Comparison of ENCODE assay signal across 6 cellular contexts in genomic region chr9:6099346-6099745, GRCh38.
DNase-seq lines count a peak whose midpoint lies in the region; ATAC-seq and TF ChIP-seq lines count a peak whose summit lies in the region.
"Not testable (repeated sequence)": the region's sequence is repeated elsewhere in the genome, so short reads cannot be mapped to it uniquely, and the experiment has no call there.

No MANE protein-coding gene starts in this region.

- CTCF ChIA-PET in PC-3 (lab: Charles Lee); mammary epithelial cell (lab: Charles Lee; ENCODE audit: low non-redundant PET): not testable (repeated sequence)

- not testable (repeated sequence) for H3K9me2 ChIP-seq in GM23248 (ENCODE audit: insufficient read depth); PC-3 (replicated peaks; ENCODE audit: low read length)

- H3K4me3 ChIP-seq in ACC112 (ENCODE audit: low read depth, low read length); GM23248; PC-3 (ENCODE audit: low read length); adrenal gland; mammary epithelial cell (replicated peaks in 1 of 3; ENCODE audit: insufficient read depth in 1 of 3, low read depth in 2 of 3, low read length in 3 of 3); epithelial cell of esophagus (ENCODE audit: low read length): not testable (repeated sequence)

- H3F3A ChIP-seq in GM23248 (ENCODE audit: insufficient read depth), result peaks cover 54% of the 10 kb centered on the region
- H3F3A ChIP-seq in PC-3 (ENCODE audit: low read length, unreplicated experiment), result not testable (repeated sequence)

- in situ Hi-C loops in GM23248 (cut with MboI); mammary epithelial cell (cut with MboI; ENCODE audit: low sequenced_read_pairs in 2 of 2): not testable (repeated sequence)

- H3K9me3 ChIP-seq in GM23248 (ENCODE audit: low read depth); PC-3 (ENCODE audit: low read length); adrenal gland (replicated peaks in 1 of 3); mammary epithelial cell (replicated peaks; ENCODE audit: insufficient read depth, low read length): not testable (repeated sequence)

- H3K27ac ChIP-seq in ACC112 (ENCODE audit: low read depth, low read length) (peak overlapping the region; percentile 33), PC-3 (ENCODE audit: low read length) (peak overlapping the region; percentile 62), adrenal gland (peak overlapping the region in 4 of 5 donors; percentile 29 to 78 (median 48))
- not testable (repeated sequence) for H3K27ac ChIP-seq in GM23248; mammary epithelial cell (ENCODE audit: insufficient read depth, low read depth, low read length)

- H4K20me1 ChIP-seq in GM23248 (ENCODE audit: insufficient read depth); PC-3 (ENCODE audit: low read length); mammary epithelial cell (ENCODE audit: insufficient read depth, low read length): not testable (repeated sequence)

- intact Hi-C loops in PC-3 (cut with micrococcal nuclease); adrenal gland (cut with DNase I); mammary epithelial cell (cut with micrococcal nuclease): not testable (repeated sequence)

- H3K79me2 ChIP-seq in ACC112 (ENCODE audit: control insufficient read depth, insufficient read depth, low read length, unreplicated experiment); GM23248 (ENCODE audit: insufficient read depth); PC-3 (ENCODE audit: low read length); mammary epithelial cell (ENCODE audit: insufficient read depth, low read length): not testable (repeated sequence)

- not testable (repeated sequence) for H2AFZ ChIP-seq in ACC112 (ENCODE audit: low read length, unreplicated experiment); GM23248; PC-3 (ENCODE audit: low read length); mammary epithelial cell (ENCODE audit: low read depth, low read length)

- not testable (repeated sequence) for ATAC-seq in PC-3

- TF ChIP-seq CTCF in PC-3 (conservative IDR thresholded peaks at IDR 0.05; ENCODE audit: low read depth, low read length); adrenal gland (IDR thresholded peaks at IDR 0.05); mammary epithelial cell (conservative IDR thresholded peaks at IDR 0.05 in 1 of 2, IDR thresholded peaks at IDR 0.05 in 1 of 2; ENCODE audit: extremely low read depth in 1 of 2, insufficient read depth in 1 of 2, low read depth in 1 of 2, low read length in 2 of 2); epithelial cell of esophagus (IDR thresholded peaks at IDR 0.05; ENCODE audit: insufficient read depth, low read depth, low read length, missing control alignments): not testable (repeated sequence)

- peaks cover 11% of the 10 kb centered on the region for H3K4me1 ChIP-seq in ACC112 (ENCODE audit: control insufficient read depth, insufficient read depth, low read length, unreplicated experiment)
- H3K4me1 ChIP-seq in GM23248 (ENCODE audit: insufficient read depth), result peaks cover 51% of the 10 kb centered on the region
- peaks cover 36% of the 10 kb centered on the region for H3K4me1 ChIP-seq in PC-3 (ENCODE audit: insufficient read depth, low read length)
- not testable (repeated sequence) for H3K4me1 ChIP-seq in adrenal gland (replicated peaks in 1 of 2)
- peaks cover 66% of the 10 kb centered on the region for H3K4me1 ChIP-seq in mammary epithelial cell (ENCODE audit: insufficient read depth, low read length)

- not testable (repeated sequence) for TF ChIP-seq POLR2A in adrenal gland (IDR thresholded peaks at IDR 0.05)

- dilution Hi-C loops in mammary epithelial cell (cut with HindIII; ENCODE audit: low sequenced_read_pairs), result not testable (repeated sequence)

- POLR2A ChIA-PET in PC-3 (lab: Charles Lee; ENCODE audit: unreplicated experiment), result not testable (repeated sequence)

- peak; percentile 24 for DNase-seq in GM23248
- not testable (repeated sequence) for DNase-seq in PC-3, adrenal gland
- DNase-seq in mammary epithelial cell, result peak; percentile 36
- DNase-seq in epithelial cell of esophagus (ENCODE audit: low read depth), result peak; percentile 35

- not testable (repeated sequence) for BruUV-seq in PC-3 (replicated peaks; lab: Mats Ljungman, UMichigan); mammary epithelial cell (replicated peaks; lab: Mats Ljungman, UMichigan)

- not testable (repeated sequence) for H3K9ac ChIP-seq in GM23248; PC-3 (ENCODE audit: low read length); mammary epithelial cell (ENCODE audit: insufficient read depth, low read length)

- not testable (repeated sequence) for H3K36me3 ChIP-seq in ACC112 (ENCODE audit: insufficient read depth, low read length); GM23248 (ENCODE audit: low read depth); PC-3 (ENCODE audit: low read depth, low read length); adrenal gland (replicated peaks in 1 of 2); mammary epithelial cell (ENCODE audit: insufficient read depth, low read length)

- not testable (repeated sequence) for H3K27me3 ChIP-seq in ACC112 (ENCODE audit: insufficient read depth, low read length); GM23248 (replicated peaks; ENCODE audit: insufficient read depth); PC-3 (ENCODE audit: low read length); adrenal gland; mammary epithelial cell (ENCODE audit: insufficient read depth, low read length)

- H3K4me2 ChIP-seq in GM23248 (ENCODE audit: unreplicated experiment), result peak overlapping the region; percentile 62
- not testable (repeated sequence) for H3K4me2 ChIP-seq in PC-3 (ENCODE audit: low read length); mammary epithelial cell (ENCODE audit: insufficient read depth, low read depth, low read length)
